ENCODE assay signal across 17 cellular contexts in the genomic region with DNA sequence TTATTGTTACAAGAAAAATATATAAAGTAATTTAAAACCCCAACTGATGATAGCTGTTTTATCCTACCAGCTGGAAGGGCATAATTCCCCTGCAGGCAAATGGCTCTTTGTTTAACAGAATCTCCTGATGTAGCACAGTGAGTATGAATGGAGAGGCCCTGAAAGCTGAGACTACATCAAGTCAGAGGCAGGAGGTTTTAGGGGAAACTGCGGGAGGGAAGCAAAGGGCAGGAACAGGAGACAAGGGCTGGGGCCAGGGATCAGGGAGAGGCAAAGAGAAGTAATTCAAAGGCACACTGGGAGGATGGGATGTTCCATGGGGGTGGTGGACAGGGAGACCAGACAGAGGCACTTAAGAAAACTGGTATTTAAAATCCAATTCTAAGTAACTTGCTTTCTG.
"Had no signal": no experiment of that assay in that cellular context is flagged by ENCODE, and none has a peak within 500 bp of the region (broad histone marks: within the 10 kb centered on the region; RNA-seq: fewer than 3 reads in every experiment).

No MANE protein-coding gene starts in this region.

- H3K9me3 ChIP-seq: body of pancreas, pancreas, sigmoid colon, stomach, testis had no signal

- H3K4me1 Mint-ChIP-seq: activated B cell treated with CpG ODN at 0.5 μM for 24 hours; activated CD4-positive, alpha-beta T cell treated with anti-CD3 and anti-CD28 coated beads, Interleukin-2, amount 10 ng/mL, durations not matched to agents 7 days and 5 days; activated naive CD8-positive, alpha-beta T cell treated with anti-CD3 and anti-CD28 coated beads for 36 hours had no signal

- H3K4me1 ChIP-seq: body of pancreas, pancreas, sigmoid colon, testis had no signal

- ATAC-seq: body of pancreas; esophagus mucosa; natural killer cell treated with Interleukin-12 subunit alpha and Interleukin-12 subunit beta and Interleukin-15 and Interleukin-18, amount 100 ng/mL, for 72 hours; pancreas had no signal

- DNase-seq: activated B cell treated with CpG ODN at 0.5 μM for 24 hours; activated CD4-positive, alpha-beta T cell treated with anti-CD3 and anti-CD28 coated beads, Interleukin-2, amount 10 ng/mL, durations not matched to agents 7 days and 5 days; activated CD8-positive, alpha-beta memory T cell treated with anti-CD3 and anti-CD28 coated beads for 24 hours; activated naive CD8-positive, alpha-beta T cell treated with anti-CD3 and anti-CD28 coated beads for 36 hours; amygdala; body of pancreas; caudate nucleus; kidney glomerular epithelial cell; mesendoderm; pancreas; sigmoid colon; stimulated activated CD4-positive, alpha-beta T cell treated with anti-CD3 and anti-CD28 coated beads, Interleukin-1b, Interleukin-23, amount 100 ng/mL, for 48 hours; stomach; T-helper 2 cell; testis had no signal

- H3K27me3 ChIP-seq: body of pancreas, pancreas, sigmoid colon, testis had no signal

- H3K36me3 ChIP-seq: pancreas, sigmoid colon, stomach had no signal

- H3K27ac ChIP-seq: body of pancreas, pancreas, sigmoid colon, stomach, testis had no signal

- H3K4me3 ChIP-seq: body of pancreas, pancreas, sigmoid colon, stomach, testis had no signal

- H3K36me3 Mint-ChIP-seq: activated naive CD8-positive, alpha-beta T cell treated with anti-CD3 and anti-CD28 coated beads for 36 hours; natural killer cell treated with Interleukin-12 subunit alpha and Interleukin-12 subunit beta and Interleukin-15 and Interleukin-18, amount 100 ng/mL, for 72 hours had no signal

- H3K9me3 Mint-ChIP-seq: activated B cell treated with CpG ODN at 0.5 μM for 24 hours; activated CD4-positive, alpha-beta T cell treated with anti-CD3 and anti-CD28 coated beads, Interleukin-2, amount 10 ng/mL, durations not matched to agents 7 days and 5 days; activated naive CD8-positive, alpha-beta T cell treated with anti-CD3 and anti-CD28 coated beads for 36 hours; natural killer cell treated with Interleukin-12 subunit alpha and Interleukin-12 subunit beta and Interleukin-15 and Interleukin-18, amount 100 ng/mL, for 72 hours had no signal

- H3K4me3 Mint-ChIP-seq: activated B cell treated with CpG ODN at 0.5 μM for 24 hours; activated CD4-positive, alpha-beta T cell treated with anti-CD3 and anti-CD28 coated beads, Interleukin-2, amount 10 ng/mL, durations not matched to agents 7 days and 5 days; activated naive CD8-positive, alpha-beta T cell treated with anti-CD3 and anti-CD28 coated beads for 36 hours; natural killer cell treated with Interleukin-12 subunit alpha and Interleukin-12 subunit beta and Interleukin-15 and Interleukin-18, amount 100 ng/mL, for 72 hours had no signal

- H3K27ac Mint-ChIP-seq: activated B cell treated with CpG ODN at 0.5 μM for 24 hours; activated CD4-positive, alpha-beta T cell treated with anti-CD3 and anti-CD28 coated beads, Interleukin-2, amount 10 ng/mL, durations not matched to agents 7 days and 5 days; activated naive CD8-positive, alpha-beta T cell treated with anti-CD3 and anti-CD28 coated beads for 36 hours; natural killer cell treated with Interleukin-12 subunit alpha and Interleukin-12 subunit beta and Interleukin-15 and Interleukin-18, amount 100 ng/mL, for 72 hours had no signal
